In the genomic region with DNA sequence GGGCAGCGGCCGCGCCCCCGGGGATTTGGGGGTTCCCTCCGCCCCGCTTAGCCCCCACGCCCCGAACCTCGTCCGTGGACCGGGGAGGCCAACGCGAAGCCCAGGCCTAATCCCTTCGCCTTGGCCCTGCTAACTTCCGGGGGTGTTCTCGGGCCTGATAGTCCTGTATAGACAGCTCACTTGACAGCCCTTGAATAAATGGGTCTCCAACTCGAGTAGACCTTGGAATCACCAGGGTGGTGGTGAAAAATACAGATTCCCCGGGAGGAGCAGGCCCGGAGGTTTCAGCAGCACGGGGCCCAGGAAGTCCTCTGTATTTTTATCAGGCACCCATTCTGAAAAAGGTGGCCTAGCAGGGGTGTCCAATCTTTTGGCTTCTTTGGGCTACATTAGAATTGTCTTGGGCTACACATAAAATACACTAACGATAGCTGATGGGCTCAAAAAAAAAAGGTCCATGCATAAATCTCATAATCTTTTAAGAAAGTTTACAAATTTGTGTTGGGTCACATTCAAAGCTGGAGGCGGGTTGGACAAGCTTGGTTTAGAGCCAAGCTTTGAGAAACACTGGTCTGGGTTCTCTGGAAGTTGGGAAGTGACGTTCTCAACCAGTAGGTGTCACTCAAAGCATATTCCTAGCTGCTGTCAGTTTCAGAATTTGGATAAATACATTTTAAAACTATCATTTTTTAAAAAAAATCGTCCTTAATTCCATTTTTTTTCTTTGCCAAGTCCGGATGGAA, we compare ENCODE assay signal across 1 cellular context.
TF ChIP-seq lines count a peak whose summit lies in the region.

No MANE protein-coding gene starts in this region.

TF ChIP-seq in SK-N-SH, 30 proteins besides CTCF, POLR2A, EP300 and RAD21 (continued from another document):
- TF ChIP-seq TAF1 (IDR thresholded peaks at IDR 0.05; ENCODE audit: borderline replicate concordance, low read depth, low read length) (no peak), GABPA (IDR thresholded peaks at IDR 0.05; ENCODE audit: low read depth) (no peak), GATA2 (CRISPR knock-in tag; IDR thresholded peaks at IDR 0.05) (no peak), MEF2A (IDR thresholded peaks at IDR 0.05; ENCODE audit: borderline replicate concordance, low read depth) (no peak), JUND (IDR thresholded peaks at IDR 0.05) (no peak), FOSL2 (IDR thresholded peaks at IDR 0.05; ENCODE audit: borderline replicate concordance, low read depth) (no peak), TCF12 (IDR thresholded peaks at IDR 0.05) (0 out of 2 replicates have a peak, but pooled peaks have one; percentile 4), YY1 (IDR thresholded peaks at IDR 0.05; ENCODE audit: low read depth) (no peak), FOXM1 (IDR thresholded peaks at IDR 0.05; ENCODE audit: low read depth) (peak; percentile 73; the same call in 1 of the 2 replicates), RXRA (IDR thresholded peaks at IDR 0.05; ENCODE audit: borderline replicate concordance, low read depth) (no peak), TEAD4 (IDR thresholded peaks at IDR 0.05; ENCODE audit: borderline replicate concordance, insufficient read depth) (no peak), MXI1 (IDR thresholded peaks at IDR 0.05; ENCODE audit: low read depth, low read length) (0 out of 2 replicates have a peak, but pooled peaks have one; percentile 12), FOXJ3 (CRISPR knock-in tag; IDR thresholded peaks at IDR 0.05) (no peak), EZH2phosphoT487 (IDR thresholded peaks at IDR 0.05; ENCODE audit: borderline replicate concordance, low read depth) (no peak), RFX5 (IDR thresholded peaks at IDR 0.05; ENCODE audit: low read length) (no peak), CHD2 (IDR thresholded peaks at IDR 0.05; ENCODE audit: low read length, partially characterized antibody) (peak; percentile 23), RCOR1 (IDR thresholded peaks at IDR 0.05; ENCODE audit: low read length) (peak; percentile 70; the same call in 1 of the 2 replicates), POLR2AphosphoS5 (IDR thresholded peaks at IDR 0.05; ENCODE audit: low read depth, low read length) (no peak), NFIC (IDR thresholded peaks at IDR 0.05; ENCODE audit: borderline replicate concordance) (peak; percentile 64; the same call in 1 of the 2 replicates), ELF1 (IDR thresholded peaks at IDR 0.05) (no peak)
- TF ChIP-seq, protein P1, sequence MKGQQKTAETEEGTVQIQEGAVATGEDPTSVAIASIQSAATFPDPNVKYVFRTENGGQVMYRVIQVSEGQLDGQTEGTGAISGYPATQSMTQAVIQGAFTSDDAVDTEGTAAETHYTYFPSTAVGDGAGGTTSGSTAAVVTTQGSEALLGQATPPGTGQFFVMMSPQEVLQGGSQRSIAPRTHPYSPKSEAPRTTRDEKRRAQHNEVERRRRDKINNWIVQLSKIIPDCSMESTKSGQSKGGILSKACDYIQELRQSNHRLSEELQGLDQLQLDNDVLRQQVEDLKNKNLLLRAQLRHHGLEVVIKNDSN (IDR thresholded peaks at IDR 0.05; ENCODE audit: borderline replicate concordance, low read depth) = no peak
- TF ChIP-seq, protein P2, sequence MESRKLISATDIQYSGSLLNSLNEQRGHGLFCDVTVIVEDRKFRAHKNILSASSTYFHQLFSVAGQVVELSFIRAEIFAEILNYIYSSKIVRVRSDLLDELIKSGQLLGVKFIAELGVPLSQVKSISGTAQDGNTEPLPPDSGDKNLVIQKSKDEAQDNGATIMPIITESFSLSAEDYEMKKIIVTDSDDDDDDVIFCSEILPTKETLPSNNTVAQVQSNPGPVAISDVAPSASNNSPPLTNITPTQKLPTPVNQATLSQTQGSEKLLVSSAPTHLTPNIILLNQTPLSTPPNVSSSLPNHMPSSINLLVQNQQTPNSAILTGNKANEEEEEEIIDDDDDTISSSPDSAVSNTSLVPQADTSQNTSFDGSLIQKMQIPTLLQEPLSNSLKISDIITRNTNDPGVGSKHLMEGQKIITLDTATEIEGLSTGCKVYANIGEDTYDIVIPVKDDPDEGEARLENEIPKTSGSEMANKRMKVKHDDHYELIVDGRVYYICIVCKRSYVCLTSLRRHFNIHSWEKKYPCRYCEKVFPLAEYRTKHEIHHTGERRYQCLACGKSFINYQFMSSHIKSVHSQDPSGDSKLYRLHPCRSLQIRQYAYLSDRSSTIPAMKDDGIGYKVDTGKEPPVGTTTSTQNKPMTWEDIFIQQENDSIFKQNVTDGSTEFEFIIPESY (IDR thresholded peaks at IDR 0.05; ENCODE audit: borderline replicate concordance, low read depth) = no peak
- TF ChIP-seq, protein P3, sequence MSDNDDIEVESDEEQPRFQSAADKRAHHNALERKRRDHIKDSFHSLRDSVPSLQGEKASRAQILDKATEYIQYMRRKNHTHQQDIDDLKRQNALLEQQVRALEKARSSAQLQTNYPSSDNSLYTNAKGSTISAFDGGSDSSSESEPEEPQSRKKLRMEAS (IDR thresholded peaks at IDR 0.05; ENCODE audit: low read depth) = no peak
- TF ChIP-seq, protein P4, sequence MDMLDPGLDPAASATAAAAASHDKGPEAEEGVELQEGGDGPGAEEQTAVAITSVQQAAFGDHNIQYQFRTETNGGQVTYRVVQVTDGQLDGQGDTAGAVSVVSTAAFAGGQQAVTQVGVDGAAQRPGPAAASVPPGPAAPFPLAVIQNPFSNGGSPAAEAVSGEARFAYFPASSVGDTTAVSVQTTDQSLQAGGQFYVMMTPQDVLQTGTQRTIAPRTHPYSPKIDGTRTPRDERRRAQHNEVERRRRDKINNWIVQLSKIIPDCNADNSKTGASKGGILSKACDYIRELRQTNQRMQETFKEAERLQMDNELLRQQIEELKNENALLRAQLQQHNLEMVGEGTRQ (IDR thresholded peaks at IDR 0.05; ENCODE audit: borderline replicate concordance, low read depth, low read length) = no peak
- TF ChIP-seq, protein P5, sequence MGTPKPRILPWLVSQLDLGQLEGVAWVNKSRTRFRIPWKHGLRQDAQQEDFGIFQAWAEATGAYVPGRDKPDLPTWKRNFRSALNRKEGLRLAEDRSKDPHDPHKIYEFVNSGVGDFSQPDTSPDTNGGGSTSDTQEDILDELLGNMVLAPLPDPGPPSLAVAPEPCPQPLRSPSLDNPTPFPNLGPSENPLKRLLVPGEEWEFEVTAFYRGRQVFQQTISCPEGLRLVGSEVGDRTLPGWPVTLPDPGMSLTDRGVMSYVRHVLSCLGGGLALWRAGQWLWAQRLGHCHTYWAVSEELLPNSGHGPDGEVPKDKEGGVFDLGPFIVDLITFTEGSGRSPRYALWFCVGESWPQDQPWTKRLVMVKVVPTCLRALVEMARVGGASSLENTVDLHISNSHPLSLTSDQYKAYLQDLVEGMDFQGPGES (IDR thresholded peaks at IDR 0.05; ENCODE audit: low read depth, low read length) = no peak
